Comparison of ENCODE assay signal across 8 cellular contexts in the genomic region with DNA sequence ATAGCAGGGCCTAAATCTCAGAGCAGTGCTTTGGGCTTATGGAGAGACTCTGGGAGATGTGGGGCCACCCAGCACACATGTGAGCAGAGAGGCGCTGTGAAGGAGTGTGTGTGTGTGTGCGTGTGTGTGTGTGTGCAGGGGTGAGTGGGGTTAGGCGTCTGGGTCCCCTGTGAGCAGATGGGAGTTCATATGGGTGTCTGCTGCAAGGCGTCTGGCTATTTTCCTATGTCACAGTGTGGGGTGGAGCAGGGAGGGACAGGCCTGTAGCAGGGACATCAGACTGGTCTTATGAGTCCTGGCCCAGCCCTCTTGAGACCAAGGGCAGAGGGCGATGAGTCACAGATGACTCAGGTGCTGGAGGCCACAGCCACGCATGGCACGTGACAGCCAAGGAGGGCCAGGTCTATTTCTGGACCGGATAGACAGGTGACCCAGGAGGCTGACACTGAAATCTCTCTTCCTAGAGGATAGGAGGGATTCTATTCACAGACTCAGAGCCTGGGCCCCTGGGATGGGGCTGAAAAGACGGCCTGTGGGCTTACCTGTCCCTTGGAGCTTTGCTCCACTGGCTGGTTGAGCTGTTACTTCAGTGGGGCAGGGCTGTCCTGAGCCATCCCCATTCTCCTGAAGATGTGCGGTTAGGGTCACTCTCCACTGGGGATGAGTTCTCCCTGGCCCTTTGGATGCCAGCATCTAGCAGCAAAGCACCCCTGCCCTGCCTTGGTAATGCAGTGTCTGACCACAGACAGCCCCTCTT. TPM values are rescaled to one million over a fixed set of nuclear protein-coding genes. Genes with fewer than 3 reads are reported as not detected.
DNase-seq lines count a peak whose midpoint lies in the region; ATAC-seq, FAIRE-seq and TF ChIP-seq lines count a peak whose summit lies in the region.

No MANE protein-coding gene starts in this region.

- peak overlapping the region; percentile 24 for H3K27ac Mint-ChIP-seq in HFFc6

- peaks cover 30% of the 10 kb centered on the region for H3K4me1 Mint-ChIP-seq in HFFc6 (ENCODE audit: low read depth)

- peak overlapping the region; percentile 97 for H3K27ac ChIP-seq in skeletal muscle tissue (ENCODE audit: low read depth, low read length)

- H3K9me3 ChIP-seq in skeletal muscle tissue (ENCODE audit: control insufficient read depth in 3 of 3, low read length in 3 of 3) = no peaks in the 10 kb centered on the region

- ATAC-seq in HG03159 (IDR thresholded peaks at IDR 0.05; ENCODE audit: unreplicated experiment) = no peak

- H3K4me3 Mint-ChIP-seq in HFFc6 = peak overlapping the region; percentile 16

- H3K4me3 ChIP-seq in fibroblast of pulmonary artery (replicated peaks; ENCODE audit: low read depth, low read length) (no peak overlapping the region), skeletal muscle tissue (ENCODE audit: low read length in 3 of 3) (peak overlapping the region in 1 of 3 donors; percentile 37)

- H3K27me3 Mint-ChIP-seq in HFFc6 (ENCODE audit: insufficient read depth) = no peaks in the 10 kb centered on the region; the same call in 1 of the 2 replicates

- FAIRE-seq in D721Med (lab: Jason Lieb, UNC) = no peak

- TF ChIP-seq CTCF in HFFc6 (IDR thresholded peaks at IDR 0.05) (no peak), fibroblast of pulmonary artery (IDR thresholded peaks at IDR 0.05; ENCODE audit: low read length, missing control alignments) (no peak), D721Med (IDR thresholded peaks at IDR 0.05; ENCODE audit: insufficient read depth, missing control alignments) (no peak)

- peak; percentile 94 for DNase-seq in Caki2 (ENCODE audit: low read depth)
- peak; percentile 84 for DNase-seq in HFFc6
- peak; percentile 41 for DNase-seq in SK-MEL-5 (ENCODE audit: low read depth, low spot score)
- peak; percentile 58 for DNase-seq in fibroblast of pulmonary artery (ENCODE audit: low read depth)
- no peak for DNase-seq in T-helper 9 cell
- no peak for DNase-seq in D721Med (ENCODE audit: insufficient read length, low spot score)

- no peaks in the 10 kb centered on the region for H3K36me3 ChIP-seq in skeletal muscle tissue (ENCODE audit: control insufficient read depth in 3 of 3, insufficient read depth in 3 of 3, low read length in 3 of 3)

- no peaks in the 10 kb centered on the region for H3K27me3 ChIP-seq in skeletal muscle tissue (ENCODE audit: control insufficient read depth in 3 of 3, insufficient read depth in 3 of 3, low read length in 3 of 3)

- H3K4me1 ChIP-seq in skeletal muscle tissue (ENCODE audit: control insufficient read depth in 3 of 3, insufficient read depth in 3 of 3, low read length in 3 of 3) = peaks cover 28 to 66% (median 63%) of the 10 kb centered on the region in 3 donors

- in situ Hi-C loops in Caki2 (cut with HindIII; ENCODE audit: low pct_unique_long_range_greater_than_20kb, low sequenced_read_pairs) = no loop called here
- in situ Hi-C loops in SK-MEL-5 (cut with HindIII; ENCODE audit: low pct_unique_long_range_greater_than_20kb, low sequenced_read_pairs) = no loop called here

- H3K9me3 Mint-ChIP-seq in HFFc6 = no peaks in the 10 kb centered on the region

- H3K36me3 Mint-ChIP-seq in HFFc6 (ENCODE audit: low read depth) = no peaks in the 10 kb centered on the region

- peak overlapping the region; percentile 63 to 82 (median 65) for H3K9ac ChIP-seq in skeletal muscle tissue (ENCODE audit: low read depth in 1 of 3, low read length in 3 of 3)

RNA-seq across cellular contexts. Expression of a gene that starts 28.9 kb away (rescaled TPM):
- total RNA-seq in Caki2 (2014; rRNA removed; shearing (Covaris generic); ENCODE audit: low replicate concordance) = 40.0 and 81.4 TPM in 2 replicates
- 10 to 100 TPM; 26.0 to 37.4 (median 28.3) TPM for total RNA-seq in HFFc6 (2021; fragmentation: NEBNext Ultra II Directional; extraction: Animal tissue kit (Norgen Biotek cat#: 25700))
- 35.5 and 37.2 TPM in 2 replicates for total RNA-seq in SK-MEL-5 (2014; rRNA removed; shearing (Covaris generic))
- polyA plus RNA-seq in SK-MEL-5 (2015; cell fraction: cytosol; rRNA removed) = 48.8 and 80.5 TPM in 2 replicates
- 507 and 526 TPM in 2 replicates for polyA plus RNA-seq in SK-MEL-5 (2015; cell fraction: nucleus; rRNA removed)
- total RNA-seq in skeletal muscle tissue = 36.5 TPM

Comparison
In these comparisons a context has a peak if more than half of its experiments do, and no peak if none do; other contexts are left out.
1. DNase-seq: peak in Caki2 (single experiment), HFFc6 (single experiment), SK-MEL-5 (single experiment) and fibroblast of pulmonary artery (single experiment); none in T-helper 9 cell (single experiment) and D721Med (single experiment).